Comparison of ENCODE assay signal across 16 cellular contexts in genomic region chr9:131943397-131943796, GRCh38.
A peak's percentile ranks its signal among the peaks of the same experiment; 100 is the strongest.
DNase-seq lines count a peak whose midpoint lies in the region; ATAC-seq and TF ChIP-seq lines count a peak whose summit lies in the region.
"Had no signal": no experiment of that assay in that cellular context is flagged by ENCODE, and none has a peak within 500 bp of the region (broad histone marks: within the 10 kb centered on the region; RNA-seq: fewer than 3 reads in every experiment).

No MANE protein-coding gene starts in this region.

- ATAC-seq in GM21381 (IDR thresholded peaks at IDR 0.05; ENCODE audit: unreplicated experiment), result no peak
- ATAC-seq: right lobe of liver had no signal

- H3K27ac Mint-ChIP-seq in neural crest cell (ENCODE audit: unreplicated experiment), result peak overlapping the region; percentile 68
- H3K27ac Mint-ChIP-seq: dendritic cell treated with granulocyte-macrophage colony-stimulating factor and Interleukin-4, amounts not matched to agents 40 ng/mL and 50 ng/mL, for 4 days had no signal

- DNase-seq in HEK293T (ENCODE audit: extremely low spot score), result no peak
- DNase-seq in NCI-H2029 treated with DMSO at 0.1 percent for 48 hours (lab: John Stamatoyannopoulos, UW), result peak; percentile 23
- DNase-seq in astrocyte of the hippocampus (ENCODE audit: low read depth, low spot score), result peak; percentile 70
- DNase-seq in neural crest cell (ENCODE audit: low read depth, low spot score), result no peak
- DNase-seq in retina, result no peak
- DNase-seq in amniotic stem cell (lab: John Stamatoyannopoulos, UW), result no peak
- DNase-seq: activated CD4-positive, CD25-positive, alpha-beta regulatory T cell treated with anti-CD3 and anti-CD28 coated beads, Interleukin-2, amount 50 U/mL, for 72 hours; activated gamma-delta T cell; GOT3; kidney; mesenchymal stem cell; MM.1S; right lobe of liver; stimulated activated CD4-positive, alpha-beta T cell treated with anti-CD3 and anti-CD28 coated beads, Interleukin-2, amount 100 ng/mL, for 24 hours had no signal

- TF ChIP-seq CTCF in neural crest cell (conservative IDR thresholded peaks at IDR 0.05), result no peak

- H3K36me3 Mint-ChIP-seq in neural crest cell (ENCODE audit: low read depth), result peaks cover 5% of the 10 kb centered on the region

- H3K4me1 Mint-ChIP-seq in neural crest cell, result peaks cover 22% of the 10 kb centered on the region

- CTCF ChIA-PET in HEK293T (lab: Yijun Ruan, JAX), result no interaction called here

- H3K4me3 Mint-ChIP-seq in neural crest cell, result no peak overlapping the region
- H3K4me3 Mint-ChIP-seq: dendritic cell treated with granulocyte-macrophage colony-stimulating factor and Interleukin-4, amounts not matched to agents 40 ng/mL and 50 ng/mL, for 4 days had no signal

- no peaks in the 10 kb centered on the region for H3K27me3 Mint-ChIP-seq in neural crest cell (ENCODE audit: low read depth)
- H3K27me3 Mint-ChIP-seq: dendritic cell treated with granulocyte-macrophage colony-stimulating factor and Interleukin-4, amounts not matched to agents 40 ng/mL and 50 ng/mL, for 4 days had no signal

- POLR2A ChIA-PET in HEK293T (lab: Yijun Ruan, JAX), result no interaction called here

- H3K9me3 Mint-ChIP-seq in neural crest cell, result no peaks in the 10 kb centered on the region
- H3K9me3 Mint-ChIP-seq: dendritic cell treated with granulocyte-macrophage colony-stimulating factor and Interleukin-4, amounts not matched to agents 40 ng/mL and 50 ng/mL, for 4 days had no signal

TF ChIP-seq in HEK293T, 16 proteins besides CTCF, POLR2A, EP300 and RAD21:
- no peak for TF ChIP-seq ARNT (IDR thresholded peaks at IDR 0.05)
- 0 out of 2 replicates have a peak, but pooled peaks have one; percentile 14 for TF ChIP-seq PKNOX1 (IDR thresholded peaks at IDR 0.05)
- TF ChIP-seq FOXA1 (IDR thresholded peaks at IDR 0.05), result no peak
- no peak for TF ChIP-seq L3MBTL2 (conservative IDR thresholded peaks at IDR 0.05)

Comparison
In these comparisons a context has a peak if more than half of its experiments do, and no peak if none do; other contexts are left out.
1. DNase-seq: peak in NCI-H2029 treated with DMSO at 0.1 percent for 48 hours (single experiment) and astrocyte of the hippocampus (single experiment); none in HEK293T (single experiment), neural crest cell (single experiment), retina (single experiment) and amniotic stem cell (single experiment).